20 cellular contexts compared by ENCODE assay signal in the genomic region with DNA sequence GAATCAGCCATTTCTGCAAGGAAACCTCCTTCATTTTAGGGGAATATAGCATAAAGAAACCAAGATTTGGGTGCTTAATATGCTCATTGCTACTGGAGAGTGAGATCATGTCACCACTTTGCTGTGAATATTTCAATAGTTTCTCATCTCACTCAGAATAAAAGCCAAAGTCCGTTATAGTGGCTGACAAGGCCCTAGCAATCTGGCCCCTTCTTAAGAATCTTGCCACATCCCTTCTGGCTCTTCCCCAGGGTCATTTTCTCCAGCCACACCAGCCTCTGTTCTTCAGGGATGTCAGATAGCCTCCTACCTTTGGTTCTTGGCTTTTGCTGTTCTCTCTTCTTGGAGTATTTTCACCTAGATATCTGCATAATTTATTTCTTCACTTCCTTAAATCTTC. TPM values are rescaled to one million over a fixed set of nuclear protein-coding genes. Genes with fewer than 3 reads are reported as not detected.
"Had no signal": no experiment of that assay in that cellular context is flagged by ENCODE, and none has a peak within 500 bp of the region (broad histone marks: within the 10 kb centered on the region; RNA-seq: fewer than 3 reads in every experiment).

No MANE protein-coding gene starts in this region.

- H3K4me3 ChIP-seq: hepatocyte, lower lobe of right lung, pancreas, SK-N-MC, thoracic aorta, upper lobe of right lung had no signal

- H3K27ac Mint-ChIP-seq: activated CD4-positive, alpha-beta memory T cell treated with anti-CD3 and anti-CD28 coated beads for 36 hours; activated CD4-positive, alpha-beta T cell treated with anti-CD3 and anti-CD28 coated beads for 36 hours; activated naive CD8-positive, alpha-beta T cell treated with anti-CD3 and anti-CD28 coated beads, Interleukin-2, amount 10 ng/mL, durations not matched to agents 7 days and 5 days; activated T-helper 17 cell treated with anti-CD3 and anti-CD28 coated beads, Interleukin-2, amount 50 U/mL, for 72 hours; natural killer cell; stimulated activated naive CD8-positive, alpha-beta T cell treated with anti-CD3 and anti-CD28 coated beads, Interleukin-15, amount 100 ng/mL, for 72 hours; T-helper 2 cell treated with Interferon-gamma antibody and Interleukin-4, amounts not matched to agents 5 μg/mL and 100 μg/mL, for 36 hours; WTC11 had no signal

- H3K9me3 ChIP-seq: lower lobe of right lung, pancreas, thoracic aorta, upper lobe of right lung had no signal

- H3K4me2 ChIP-seq: hepatocyte had no signal

- H3K4me3 Mint-ChIP-seq: activated CD4-positive, alpha-beta memory T cell treated with anti-CD3 and anti-CD28 coated beads for 36 hours; activated CD4-positive, alpha-beta T cell treated with anti-CD3 and anti-CD28 coated beads for 36 hours; activated naive CD8-positive, alpha-beta T cell treated with anti-CD3 and anti-CD28 coated beads, Interleukin-2, amount 10 ng/mL, durations not matched to agents 7 days and 5 days; activated T-helper 17 cell treated with anti-CD3 and anti-CD28 coated beads, Interleukin-2, amount 50 U/mL, for 72 hours; natural killer cell; stimulated activated naive CD8-positive, alpha-beta T cell treated with anti-CD3 and anti-CD28 coated beads, Interleukin-15, amount 100 ng/mL, for 72 hours; T-helper 2 cell treated with Interferon-gamma antibody and Interleukin-4, amounts not matched to agents 5 μg/mL and 100 μg/mL, for 36 hours; WTC11 had no signal

- H3K27me3 ChIP-seq: brain microvascular endothelial cell, hepatocyte, pancreas, upper lobe of right lung had no signal

- H3K9me3 Mint-ChIP-seq: activated CD4-positive, alpha-beta memory T cell treated with anti-CD3 and anti-CD28 coated beads for 36 hours; activated naive CD8-positive, alpha-beta T cell treated with anti-CD3 and anti-CD28 coated beads, Interleukin-2, amount 10 ng/mL, durations not matched to agents 7 days and 5 days; activated T-helper 17 cell treated with anti-CD3 and anti-CD28 coated beads, Interleukin-2, amount 50 U/mL, for 72 hours; natural killer cell; stimulated activated naive CD8-positive, alpha-beta T cell treated with anti-CD3 and anti-CD28 coated beads, Interleukin-15, amount 100 ng/mL, for 72 hours; T-helper 2 cell treated with Interferon-gamma antibody and Interleukin-4, amounts not matched to agents 5 μg/mL and 100 μg/mL, for 36 hours; WTC11 had no signal

- H3K4me1 ChIP-seq: lower lobe of right lung, pancreas, upper lobe of right lung had no signal

- H3K27ac ChIP-seq: hepatocyte, lower lobe of right lung, pancreas, SK-N-MC, thoracic aorta, upper lobe of right lung had no signal

- H3K27me3 Mint-ChIP-seq: activated naive CD8-positive, alpha-beta T cell treated with anti-CD3 and anti-CD28 coated beads, Interleukin-2, amount 10 ng/mL, durations not matched to agents 7 days and 5 days; stimulated activated naive CD8-positive, alpha-beta T cell treated with anti-CD3 and anti-CD28 coated beads, Interleukin-15, amount 100 ng/mL, for 72 hours had no signal

- H3K79me2 ChIP-seq: hepatocyte had no signal

- ATAC-seq: activated CD4-positive, alpha-beta T cell treated with anti-CD3 and anti-CD28 coated beads for 36 hours; activated T-helper 17 cell treated with anti-CD3 and anti-CD28 coated beads, Interleukin-2, amount 50 U/mL, for 72 hours; lower lobe of right lung; natural killer cell; stimulated activated naive CD8-positive, alpha-beta T cell treated with anti-CD3 and anti-CD28 coated beads, Interleukin-15, amount 100 ng/mL, for 72 hours; upper lobe of right lung; WTC11 had no signal

- DNase-seq: activated CD4-positive, alpha-beta memory T cell treated with anti-CD3 and anti-CD28 coated beads for 36 hours; activated CD4-positive, alpha-beta T cell treated with anti-CD3 and anti-CD28 coated beads for 36 hours; activated naive CD4-positive, alpha-beta T cell; activated naive CD8-positive, alpha-beta T cell treated with anti-CD3 and anti-CD28 coated beads, Interleukin-2, amount 10 ng/mL, durations not matched to agents 7 days and 5 days; activated T-cell treated with anti-CD3 and anti-CD28 coated beads for 4 hours; brain microvascular endothelial cell; cortex of kidney; effector CD4-positive, alpha-beta T cell; left cardiac atrium; lower lobe of right lung; natural killer cell; pancreas; stimulated activated naive CD8-positive, alpha-beta T cell treated with anti-CD3 and anti-CD28 coated beads, Interleukin-15, amount 100 ng/mL, for 72 hours; upper lobe of right lung had no signal

- H3K4me1 Mint-ChIP-seq: activated CD4-positive, alpha-beta T cell treated with anti-CD3 and anti-CD28 coated beads for 36 hours; activated naive CD8-positive, alpha-beta T cell treated with anti-CD3 and anti-CD28 coated beads, Interleukin-2, amount 10 ng/mL, durations not matched to agents 7 days and 5 days; activated T-helper 17 cell treated with anti-CD3 and anti-CD28 coated beads, Interleukin-2, amount 50 U/mL, for 72 hours; natural killer cell; stimulated activated naive CD8-positive, alpha-beta T cell treated with anti-CD3 and anti-CD28 coated beads, Interleukin-15, amount 100 ng/mL, for 72 hours had no signal

- H3K36me3 ChIP-seq: brain microvascular endothelial cell, lower lobe of right lung, pancreas, thoracic aorta, upper lobe of right lung had no signal

- H3K36me3 Mint-ChIP-seq: activated CD4-positive, alpha-beta memory T cell treated with anti-CD3 and anti-CD28 coated beads for 36 hours; activated naive CD8-positive, alpha-beta T cell treated with anti-CD3 and anti-CD28 coated beads, Interleukin-2, amount 10 ng/mL, durations not matched to agents 7 days and 5 days; natural killer cell; WTC11 had no signal

RNA-seq across cellular contexts. Expression of a gene that starts 24.8 kb away (rescaled TPM):
- total RNA-seq: activated CD4-positive, alpha-beta memory T cell treated with anti-CD3 and anti-CD28 coated beads for 36 hours; activated CD4-positive, alpha-beta T cell treated with anti-CD3 and anti-CD28 coated beads for 36 hours; activated naive CD8-positive, alpha-beta T cell treated with anti-CD3 and anti-CD28 coated beads, Interleukin-2, amount 10 ng/mL, durations not matched to agents 7 days and 5 days; activated T-helper 17 cell treated with anti-CD3 and anti-CD28 coated beads, Interleukin-2, amount 50 U/mL, for 72 hours; lower lobe of right lung; natural killer cell; WTC11 had no signal
